In the genomic region with DNA sequence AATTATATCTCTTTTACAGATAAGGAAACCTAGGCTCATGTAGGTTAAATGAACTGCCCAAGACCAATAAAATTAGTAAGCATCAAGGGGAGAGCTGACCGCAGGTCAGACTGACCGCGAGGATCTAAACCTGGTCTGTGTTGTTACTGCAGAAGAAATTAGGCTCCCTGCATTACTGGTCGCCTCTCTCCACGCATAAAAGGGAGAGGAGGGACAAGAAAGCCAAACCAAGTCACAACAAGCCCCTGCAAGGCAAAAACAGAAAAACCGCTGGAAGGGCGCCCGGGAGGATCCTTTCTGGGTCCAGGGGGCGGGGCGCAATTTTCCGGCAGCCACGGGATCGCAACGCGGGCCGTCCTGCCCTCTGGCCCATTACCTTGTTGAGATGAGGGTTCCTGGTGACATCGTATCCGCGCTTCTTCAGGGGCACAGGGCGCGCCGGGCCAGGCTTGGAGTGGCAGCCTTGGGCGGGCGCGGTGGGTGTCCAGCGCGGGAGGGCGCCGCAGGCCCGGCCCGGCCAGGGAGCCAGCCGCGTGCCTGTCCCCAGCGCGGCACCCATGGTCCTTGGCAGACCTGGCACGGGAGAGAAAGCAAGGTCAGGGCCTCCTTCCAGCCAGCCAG, we compare ENCODE assay signal across 9 cellular contexts. TPM values are rescaled to one million over a fixed set of nuclear protein-coding genes. Genes with fewer than 3 reads are reported as not detected.
DNase-seq lines count a peak whose midpoint lies in the region; ATAC-seq, FAIRE-seq and TF ChIP-seq lines count a peak whose summit lies in the region.
"Had no signal": no experiment of that assay in that cellular context is flagged by ENCODE, and none has a peak within 500 bp of the region (broad histone marks: within the 10 kb centered on the region; RNA-seq: fewer than 3 reads in every experiment).

No MANE protein-coding gene starts in this region.

- peaks cover 49% of the 10 kb centered on the region for H3K27me3 Mint-ChIP-seq in dendritic cell treated with granulocyte-macrophage colony-stimulating factor and Interleukin-4, amounts not matched to agents 40 ng/mL and 50 ng/mL, for 4 days
- peaks cover 54% of the 10 kb centered on the region for H3K27me3 Mint-ChIP-seq in stimulated activated memory B cell treated with anti-CD40 and anti-IgM and Interleukin-4, amounts not matched to agents 10 μg/mL and 1 μg/mL and 100 μg/mL, for 72 hours

- peaks cover 0 to 15% (median 0%) of the 10 kb centered on the region in 4 donors for H3K4me1 ChIP-seq in Peyer's patch
- H3K4me1 ChIP-seq in right lobe of liver: peaks cover 0 to 15% (median 6%) of the 10 kb centered on the region in 4 donors

- TF ChIP-seq CTCF in Peyer's patch (IDR thresholded peaks at IDR 0.05): no peak
- no peak for TF ChIP-seq CTCF in right lobe of liver (IDR thresholded peaks at IDR 0.05)

- H3K36me3 ChIP-seq in Peyer's patch (no peaks in the 10 kb centered on the region), right lobe of liver (no peaks in the 10 kb centered on the region)

- H3K9me3 ChIP-seq in Peyer's patch (no peaks in the 10 kb centered on the region), right lobe of liver (no peaks in the 10 kb centered on the region)

- TF ChIP-seq POLR2A in Peyer's patch (IDR thresholded peaks at IDR 0.05) (peak; percentile 21), right lobe of liver (IDR thresholded peaks at IDR 0.05) (peak; percentile 57)

- H3K27ac Mint-ChIP-seq in dendritic cell treated with granulocyte-macrophage colony-stimulating factor and Interleukin-4, amounts not matched to agents 40 ng/mL and 50 ng/mL, for 4 days: peak overlapping the region; percentile 55
- no peak overlapping the region for H3K27ac Mint-ChIP-seq in stimulated activated memory B cell treated with anti-CD40 and anti-IgM and Interleukin-4, amounts not matched to agents 10 μg/mL and 1 μg/mL and 100 μg/mL, for 72 hours

- H3K27ac ChIP-seq in Peyer's patch (peak overlapping the region; percentile 57 to 88 (median 82)), right lobe of liver (peak overlapping the region; percentile 73 to 89 (median 87))

- ATAC-seq in GM19467 (IDR thresholded peaks at IDR 0.05; ENCODE audit: unreplicated experiment) (peak; percentile 16), right lobe of liver (peak; percentile 68 to 76 (median 70))
- peak; percentile 42 for ATAC-seq in stimulated activated memory B cell treated with anti-CD40 and anti-IgM and Interleukin-4, amounts not matched to agents 10 μg/mL and 1 μg/mL and 100 μg/mL, for 72 hours
- ATAC-seq: K562 had no signal

- no peaks in the 10 kb centered on the region for H3K36me3 Mint-ChIP-seq in dendritic cell treated with granulocyte-macrophage colony-stimulating factor and Interleukin-4, amounts not matched to agents 40 ng/mL and 50 ng/mL, for 4 days (ENCODE audit: low read depth)
- no peaks in the 10 kb centered on the region for H3K36me3 Mint-ChIP-seq in stimulated activated memory B cell treated with anti-CD40 and anti-IgM and Interleukin-4, amounts not matched to agents 10 μg/mL and 1 μg/mL and 100 μg/mL, for 72 hours

- FAIRE-seq in RCC 7860 (lab: Jason Lieb, UNC): no peak
- FAIRE-seq: K562 had no signal

- under 1% methylated on average over 15 of the region's 36 CpGs for WGBS in right lobe of liver (ENCODE audit: insufficient coverage, low coverage, low lambda C conversion rate, missing lambda C conversion rate)

- no peaks in the 10 kb centered on the region for H3K27me3 ChIP-seq in Peyer's patch
- H3K27me3 ChIP-seq in right lobe of liver: no peaks in the 10 kb centered on the region

- DNase-seq in CD1c-positive myeloid dendritic cell (ENCODE audit: extremely low spot score) (peak; percentile 13), Peyer's patch (peak in 2 of 3 donors; percentile 71 to 78), right lobe of liver (peak; percentile 81), RCC 7860 (ENCODE audit: low spot score) (no peak), MV-4-11 (lab: John Stamatoyannopoulos, UW) (no peak)

- H3K9me3 Mint-ChIP-seq in dendritic cell treated with granulocyte-macrophage colony-stimulating factor and Interleukin-4, amounts not matched to agents 40 ng/mL and 50 ng/mL, for 4 days: no peaks in the 10 kb centered on the region
- no peaks in the 10 kb centered on the region for H3K9me3 Mint-ChIP-seq in stimulated activated memory B cell treated with anti-CD40 and anti-IgM and Interleukin-4, amounts not matched to agents 10 μg/mL and 1 μg/mL and 100 μg/mL, for 72 hours

- peak overlapping the region; percentile 85 for H3K4me3 Mint-ChIP-seq in dendritic cell treated with granulocyte-macrophage colony-stimulating factor and Interleukin-4, amounts not matched to agents 40 ng/mL and 50 ng/mL, for 4 days
- peak overlapping the region; percentile 68 for H3K4me3 Mint-ChIP-seq in stimulated activated memory B cell treated with anti-CD40 and anti-IgM and Interleukin-4, amounts not matched to agents 10 μg/mL and 1 μg/mL and 100 μg/mL, for 72 hours

- H3K4me3 ChIP-seq in Peyer's patch (peak overlapping the region; percentile 44 to 78 (median 58)), right lobe of liver (peak overlapping the region; percentile 74 to 78 (median 76))
- H3K4me3 ChIP-seq: K562 had no signal

- peaks cover 33% of the 10 kb centered on the region for H3K4me1 Mint-ChIP-seq in dendritic cell treated with granulocyte-macrophage colony-stimulating factor and Interleukin-4, amounts not matched to agents 40 ng/mL and 50 ng/mL, for 4 days (ENCODE audit: low read depth)
- H3K4me1 Mint-ChIP-seq in stimulated activated memory B cell treated with anti-CD40 and anti-IgM and Interleukin-4, amounts not matched to agents 10 μg/mL and 1 μg/mL and 100 μg/mL, for 72 hours: peaks cover 6% of the 10 kb centered on the region

- intact Hi-C loops in dendritic cell treated with granulocyte-macrophage colony-stimulating factor and Interleukin-4, amounts not matched to agents 40 ng/mL and 50 ng/mL, for 4 days (cut with micrococcal nuclease): loop anchor here (5.0 to 10.0 kb wide), 2 partner anchors 73 to 136 kb away; no protein-coding TSS in a partner anchor
- intact Hi-C loops in right lobe of liver (cut with DNase I): no loop called here

RNA-seq across cellular contexts. Expression of gene ME3, which starts 0.9 kb away (rescaled TPM):
- total RNA-seq in Peyer's patch (10 to 100 TPM; 15.9 to 94.9 (median 51.3) TPM), right lobe of liver (1 to 10 TPM; 1.9 to 8.5 (median 4.6) TPM)
- total RNA-seq: K562 had no signal

Comparison
In these comparisons a context has a peak if more than half of its experiments do, and no peak if none do; other contexts are left out.
1. DNase-seq: peak in CD1c-positive myeloid dendritic cell (single experiment), Peyer's patch (2 of 3) and right lobe of liver (3 of 3); none in RCC 7860 (single experiment) and MV-4-11 (single experiment).
2. ATAC-seq: peak in every context shown above with its lines; median percentile 70 in right lobe of liver; 42 in stimulated activated memory B cell treated with anti-CD40 and anti-IgM and Interleukin-4, amounts not matched to agents 10 μg/mL and 1 μg/mL and 100 μg/mL, for 72 hours; 16 in GM19467.